In the genomic region with DNA sequence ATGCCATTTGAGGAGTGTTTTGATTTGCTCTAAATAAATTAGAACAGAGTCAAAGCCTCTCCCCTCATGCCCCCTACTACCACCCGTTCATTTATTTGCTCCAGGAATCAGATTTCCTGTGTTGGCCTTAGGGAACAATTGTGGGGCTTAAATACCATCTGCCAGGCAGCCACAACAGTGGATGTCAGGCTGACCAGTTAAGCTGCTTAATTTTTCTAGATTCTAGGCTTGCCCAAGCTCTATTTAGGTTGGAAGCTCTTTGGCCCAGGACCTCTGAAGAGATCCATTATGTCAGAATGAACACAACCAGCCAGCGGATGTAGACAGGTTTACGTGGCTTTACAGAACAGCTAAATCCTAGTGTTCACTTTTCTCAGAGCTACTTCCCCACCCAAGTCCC, we compare ENCODE assay signal across 12 cellular contexts. TPM values are rescaled to one million over a fixed set of nuclear protein-coding genes. Genes with fewer than 3 reads are reported as not detected.
DNase-seq lines count a peak whose midpoint lies in the region; ATAC-seq and TF ChIP-seq lines count a peak whose summit lies in the region.
"Had no signal": no experiment of that assay in that cellular context is flagged by ENCODE, and none has a peak within 500 bp of the region (broad histone marks: within the 10 kb centered on the region; RNA-seq: fewer than 3 reads in every experiment).

No MANE protein-coding gene starts in this region.

- ATAC-seq in HCT116 (no peak), aorta (ENCODE audit: low FRiP score) (no peak), left lung (no peak)

- intact Hi-C loops in HCT116 (cut with micrococcal nuclease) = no loop called here
- intact Hi-C loops in aorta (cut with DNase I) = no loop called here
- intact Hi-C loops in left lung (cut with DNase I) = no loop called here

- BruUV-seq in HCT116 (replicated peaks; lab: Mats Ljungman, UMichigan) = no TSS peak

- H4K20me1 ChIP-seq in HCT116 (ENCODE audit: insufficient read depth) = no peaks in the 10 kb centered on the region

- 80 to 84% methylated on average over 3 of the region's 3 CpGs for WGBS in aorta, 2 donors

- H3K9ac ChIP-seq in HCT116 (ENCODE audit: low read length) = peak overlapping the region; percentile 92; the same call in 1 of the 2 replicates

- no peaks in the 10 kb centered on the region for H3K27me3 ChIP-seq in CD8-positive, alpha-beta memory T cell (ENCODE audit: insufficient read depth, low read length, poor library complexity, severe bottlenecking)
- H3K27me3 ChIP-seq in HCT116 (ENCODE audit: insufficient read depth, low read length) (no peaks in the 10 kb centered on the region), WERI-Rb-1 (ENCODE audit: insufficient read depth, low read depth, severe bottlenecking) (no peaks in the 10 kb centered on the region), aorta (ENCODE audit: control insufficient read depth in 1 of 2, insufficient read depth in 2 of 2, low read length in 1 of 2) (no peaks in the 10 kb centered on the region), left lung (no peaks in the 10 kb centered on the region)

- DNase-seq in CD8-positive, alpha-beta memory T cell = no peak
- DNase-seq in HCT116 (ENCODE audit: low read depth, low spot score) (no peak), WERI-Rb-1 (peak; percentile 78), myocyte (ENCODE audit: low read depth) (peak; percentile 3), aorta (no peak), left lung (no peak), DMS79 treated with DMSO at 0.1 percent for 48 hours (lab: John Stamatoyannopoulos, UW) (no peak)
- DNase-seq: activated CD8-positive, alpha-beta memory T cell treated with anti-CD3 and anti-CD28 coated beads for 24 hours; NCI-H1436; SIG-M5; small intestine had no signal

- H3K27ac ChIP-seq in CD8-positive, alpha-beta memory T cell (ENCODE audit: low read depth, low read length) = no peak overlapping the region
- peak overlapping the region; percentile 85; the same call in 1 of the 2 replicates for H3K27ac ChIP-seq in HCT116 (ENCODE audit: low read depth, low read length)
- H3K27ac ChIP-seq in WERI-Rb-1 = peak overlapping the region; percentile 97
- H3K27ac ChIP-seq in aorta (ENCODE audit: low read depth in 1 of 2, low read length in 2 of 2) = no peak overlapping the region
- H3K27ac ChIP-seq in left lung = no peak overlapping the region

- peaks cover 21% of the 10 kb centered on the region for H3K79me2 ChIP-seq in HCT116 (ENCODE audit: insufficient read depth, low read length)

- POLR2A ChIA-PET in CD8-positive, alpha-beta memory T cell (lab: Charles Lee) = interaction anchor here (0.5 to 1.9 kb wide), 12 partner anchors 10 to 1273 kb away, joined by 3 to 7 read pairs (median 4); a partner anchor contains a TSS
- POLR2A ChIA-PET in HCT116 (lab: Charles Lee) = no interaction called here

- peaks cover 8% of the 10 kb centered on the region for H3K4me1 ChIP-seq in CD8-positive, alpha-beta memory T cell (ENCODE audit: insufficient read depth, low read length)
- H3K4me1 ChIP-seq in HCT116 (ENCODE audit: control insufficient read depth in 1 of 2, insufficient read depth in 2 of 2, low read length in 2 of 2) = peaks cover 5 to 21% of the 10 kb centered on the region in 2 experiments; a peak in 3 of 4 replicates
- H3K4me1 ChIP-seq in aorta (ENCODE audit: control insufficient read depth in 1 of 2, insufficient read depth in 2 of 2, low read length in 2 of 2) = no peaks in the 10 kb centered on the region
- peaks cover 0 to 15% of the 10 kb centered on the region in 2 donors for H3K4me1 ChIP-seq in left lung

- no peak for TF ChIP-seq POLR2A in HCT116 (IDR thresholded peaks at IDR 0.05; ENCODE audit: borderline replicate concordance, extremely low read depth, insufficient read depth, insufficient read length)

- no peaks in the 10 kb centered on the region for H3K36me3 ChIP-seq in CD8-positive, alpha-beta memory T cell (ENCODE audit: insufficient read depth, low read length)
- H3K36me3 ChIP-seq in HCT116 (ENCODE audit: control insufficient read depth in 1 of 2, insufficient read depth in 2 of 2, low read length in 2 of 2) = no peaks in the 10 kb centered on the region
- peaks cover 3% of the 10 kb centered on the region; the same call in 1 of the 2 replicates for H3K36me3 ChIP-seq in WERI-Rb-1
- no peaks in the 10 kb centered on the region for H3K36me3 ChIP-seq in aorta (ENCODE audit: control insufficient read depth in 1 of 2, insufficient read depth in 2 of 2, low read length in 1 of 2)
- H3K36me3 ChIP-seq in left lung = no peaks in the 10 kb centered on the region

- H2AFZ ChIP-seq in HCT116 (ENCODE audit: low read depth, low read length, poor library complexity, severe bottlenecking) = peak overlapping the region; percentile 17

- no peak for TF ChIP-seq CTCF in HCT116 (IDR thresholded peaks at IDR 0.05 in 2 of 3, conservative IDR thresholded peaks at IDR 0.05 in 1 of 3; ENCODE audit: borderline replicate concordance in 1 of 3, insufficient read depth in 1 of 3, low read depth in 2 of 3, low read length in 2 of 3)
- no peak for TF ChIP-seq CTCF in WERI-Rb-1 (IDR thresholded peaks at IDR 0.05; ENCODE audit: low read depth, low read length)
- no peak for TF ChIP-seq CTCF in left lung (IDR thresholded peaks at IDR 0.05)

- H3K27me3 Mint-ChIP-seq in CD8-positive, alpha-beta memory T cell = no peaks in the 10 kb centered on the region

- H3K36me3 Mint-ChIP-seq in CD8-positive, alpha-beta memory T cell = peaks cover 0 to 4% (median 0%) of the 10 kb centered on the region in 3 donors

- no peaks in the 10 kb centered on the region for H3K9me2 ChIP-seq in HCT116 (ENCODE audit: insufficient read depth)

- H3K4me3 Mint-ChIP-seq in CD8-positive, alpha-beta memory T cell = peak overlapping the region; percentile 91 to 96 (median 93)

- H3K9me3 ChIP-seq in CD8-positive, alpha-beta memory T cell (ENCODE audit: low read length) = no peaks in the 10 kb centered on the region
- no peaks in the 10 kb centered on the region for H3K9me3 ChIP-seq in HCT116 (ENCODE audit: control insufficient read depth in 1 of 2, insufficient read depth in 1 of 2, low read depth in 1 of 2, low read length in 2 of 2)
- no peaks in the 10 kb centered on the region for H3K9me3 ChIP-seq in WERI-Rb-1 (ENCODE audit: severe bottlenecking)
- H3K9me3 ChIP-seq in aorta (ENCODE audit: control insufficient read depth, low read length) = no peaks in the 10 kb centered on the region
- H3K9me3 ChIP-seq in left lung = no peaks in the 10 kb centered on the region

- no peaks in the 10 kb centered on the region for H3K9me3 Mint-ChIP-seq in CD8-positive, alpha-beta memory T cell

- TF ChIP-seq RAD21 in HCT116 (IDR thresholded peaks at IDR 0.05; ENCODE audit: low read depth) = no peak

- H3K4me3 ChIP-seq in CD8-positive, alpha-beta memory T cell (ENCODE audit: low read length) = peak overlapping the region; percentile 92
- no peak overlapping the region for H3K4me3 ChIP-seq in HCT116 (replicated peaks in 1 of 2; ENCODE audit: low read depth in 1 of 2, low read length in 2 of 2)
- peak overlapping the region; percentile 46 for H3K4me3 ChIP-seq in WERI-Rb-1 (ENCODE audit: low read depth, low read length)
- no peak overlapping the region for H3K4me3 ChIP-seq in aorta (ENCODE audit: low read length in 2 of 2)
- H3K4me3 ChIP-seq in left lung = no peak overlapping the region

- RAD21 ChIA-PET in HCT116 (lab: Charles Lee; ENCODE audit: low non-redundant PET in 1 of 2, low total read pairs in 2 of 2, uncharacterized antibody in 2 of 2, unreplicated experiment in 2 of 2) = no interaction called here

- peak overlapping the region; percentile 81; the same call in 1 of the 2 replicates for H3K4me2 ChIP-seq in HCT116 (ENCODE audit: low read length)

- H3K4me1 Mint-ChIP-seq in CD8-positive, alpha-beta memory T cell = peaks cover 14 to 16% (median 16%) of the 10 kb centered on the region in 3 donors

- CTCF ChIA-PET in CD8-positive, alpha-beta memory T cell (lab: Charles Lee) = interaction anchor here (0.9 to 4.6 kb wide), 6 partner anchors 11 to 332 kb away, joined by 3 to 27 read pairs (median 4); a partner anchor contains a TSS
- CTCF ChIA-PET in HCT116 (lab: Charles Lee) = interaction anchor here (0.6 to 0.9 kb wide), 2 partner anchors 10 to 14 kb away, joined by 3 to 4 read pairs; no protein-coding TSS in a partner anchor

- H3K27ac Mint-ChIP-seq in CD8-positive, alpha-beta memory T cell = peak overlapping the region in 6 of 8 donors; percentile 40 to 97 (median 94)

TF ChIP-seq in HCT116, 20 proteins besides CTCF, POLR2A, EP300 and RAD21 (continues in another document):
- TF ChIP-seq EZH2phosphoT487 (IDR thresholded peaks at IDR 0.05; ENCODE audit: borderline replicate concordance) (no peak), ELF1 (IDR thresholded peaks at IDR 0.05; ENCODE audit: borderline replicate concordance, low read depth) (no peak), EZH2 (IDR thresholded peaks at IDR 0.05) (no peak), CBX3 (IDR thresholded peaks at IDR 0.05; ENCODE audit: low read depth) (no peak), FOSL1 (IDR thresholded peaks at IDR 0.05; ENCODE audit: low read depth) (no peak), TCF7L2 (IDR thresholded peaks at IDR 0.05; ENCODE audit: borderline replicate concordance, extremely low read depth, insufficient read depth, insufficient read length) (no peak)

RNA-seq across cellular contexts. Expression of a gene that starts 1.0 kb away (rescaled TPM):
- total RNA-seq in CD8-positive, alpha-beta memory T cell = 10 to 100 TPM; 61.9 to 64.1 TPM
- polyA plus RNA-seq in CD8-positive, alpha-beta memory T cell = 3.9 TPM
- total RNA-seq in HCT116 (2021; ENCODE audit: unreplicated experiment) (47.0 TPM), myocyte (4.5 and 5.5 TPM in 2 replicates), aorta (1 to 10 TPM; 4.0 to 5.9 TPM), left lung (10 to 100 TPM; 15.0 to 22.1 TPM)
- 25.8 and 30.9 TPM in 2 replicates for polyA plus RNA-seq in HCT116 (2012)
- 7.5 TPM for polyA plus RNA-seq in myocyte (2012)
- polyA plus RNA-seq in aorta = 1 to 10 TPM; 1.8 to 4.6 TPM

RNA-seq across cellular contexts. Expression of a gene that starts 4.2 kb away (rescaled TPM):
- total RNA-seq in CD8-positive, alpha-beta memory T cell = not detected
- 0.07 TPM for polyA plus RNA-seq in CD8-positive, alpha-beta memory T cell
- total RNA-seq in HCT116 (2021; ENCODE audit: unreplicated experiment) = 0.79 TPM
- polyA plus RNA-seq in HCT116 (2012) = 0.05 TPM in 1 of 2 replicates, not detected in the other
- total RNA-seq in myocyte = 0.24 TPM in 1 of 2 replicates, not detected in the other
- polyA plus RNA-seq in myocyte (2012) = 0.08 TPM
- total RNA-seq in aorta = not detected
- not detected for polyA plus RNA-seq in aorta
- total RNA-seq in left lung = not detected
- total RNA-seq: Daoy had no signal

RNA-seq across cellular contexts. Expression of a gene that starts 18.1 kb away (rescaled TPM):
- total RNA-seq in CD8-positive, alpha-beta memory T cell = 1 to 10 TPM; 3.7 to 3.9 TPM
- polyA plus RNA-seq in CD8-positive, alpha-beta memory T cell = 1.1 TPM
- 2.5 TPM for total RNA-seq in HCT116 (2021; ENCODE audit: unreplicated experiment)
- polyA plus RNA-seq in HCT116 (2012) = 0.77 and 1.0 TPM in 2 replicates
- total RNA-seq in myocyte = 2.1 and 2.4 TPM in 2 replicates
- 2.3 TPM for polyA plus RNA-seq in myocyte (2012)
- total RNA-seq in aorta = 1 to 10 TPM; 2.1 to 3.6 TPM
- 1 to 10 TPM; 1.6 to 1.8 TPM for polyA plus RNA-seq in aorta
- 1 to 10 TPM; 2.5 to 3.3 TPM for total RNA-seq in left lung

RNA-seq across cellular contexts. Expression of a gene that starts 37.7 kb away (rescaled TPM):
- total RNA-seq in CD8-positive, alpha-beta memory T cell = 1 to 10 TPM; 2.3 to 2.5 TPM
- 3.2 TPM for polyA plus RNA-seq in CD8-positive, alpha-beta memory T cell
- total RNA-seq in HCT116 (2021; ENCODE audit: unreplicated experiment) (not detected), myocyte (not detected in 2 replicates), aorta (1 to 10 TPM in 1 of 2 donors, under 1 TPM in 1; 0.58 to 1.5 TPM), left lung (1 to 10 TPM; 3.0 to 5.9 TPM)
- polyA plus RNA-seq in HCT116 (2012) = 0.07 and 0.08 TPM in 2 replicates
- polyA plus RNA-seq in myocyte (2012) = 0.26 TPM
- 1 to 10 TPM; 1.0 to 1.4 TPM for polyA plus RNA-seq in aorta

Comparison
In these comparisons a context has a peak if more than half of its experiments do, and no peak if none do; other contexts are left out.
1. DNase-seq: peak in WERI-Rb-1 (single experiment) and myocyte (single experiment); none in CD8-positive, alpha-beta memory T cell (0 of 5), HCT116 (single experiment), aorta (0 of 2), left lung (0 of 2) and DMS79 treated with DMSO at 0.1 percent for 48 hours (single experiment).
2. H3K27ac ChIP-seq: peak in HCT116 (single experiment) and WERI-Rb-1 (single experiment); none in CD8-positive, alpha-beta memory T cell (single experiment), aorta (0 of 2) and left lung (0 of 2).
3. H3K4me3 ChIP-seq: peak in CD8-positive, alpha-beta memory T cell (single experiment) and WERI-Rb-1 (single experiment); none in HCT116 (0 of 2), aorta (0 of 2) and left lung (0 of 2).